ENCODE assay signal across 25 cellular contexts in the genomic region with DNA sequence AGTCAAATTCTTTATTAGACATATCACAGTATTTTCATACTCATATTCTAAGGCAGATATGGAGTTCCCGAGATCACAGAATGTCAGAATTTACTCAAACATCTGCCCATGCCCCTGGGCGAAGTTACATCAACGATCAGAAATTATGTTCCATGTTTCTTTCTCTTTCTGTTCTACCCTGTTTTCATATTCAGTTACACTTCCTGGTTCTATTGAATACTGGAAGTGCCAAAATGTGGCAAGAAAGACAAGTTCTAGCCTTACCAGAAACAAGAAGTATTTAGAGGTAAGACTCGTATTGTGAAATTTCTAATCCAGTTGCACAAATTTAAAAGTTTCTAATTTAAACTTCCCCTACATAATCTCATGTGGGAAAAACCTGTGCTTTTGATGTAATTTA. TPM values are rescaled to one million over a fixed set of nuclear protein-coding genes. Genes with fewer than 3 reads are reported as not detected.
A peak's percentile ranks its signal among the peaks of the same experiment; 100 is the strongest.
DNase-seq lines count a peak whose midpoint lies in the region; ATAC-seq, FAIRE-seq and TF ChIP-seq lines count a peak whose summit lies in the region.
"Had no signal": no experiment of that assay in that cellular context is flagged by ENCODE, and none has a peak within 500 bp of the region (broad histone marks: within the 10 kb centered on the region; RNA-seq: fewer than 3 reads in every experiment).

No MANE protein-coding gene starts in this region.

- H3K9me3 ChIP-seq in GM12878 (replicated peaks; ENCODE audit: control insufficient read depth, insufficient read depth, low read length) = no peaks in the 10 kb centered on the region
- H3K9me3 ChIP-seq in parathyroid adenoma (ENCODE audit: control insufficient read depth, low read length) = no peaks in the 10 kb centered on the region
- H3K9me3 ChIP-seq: adrenal gland; BLaER1 treated with 17β-estradiol and CSF1 and Interleukin-3, amounts not matched to agents 10 nM and 100 nM; Peyer's patch; right atrium auricular region; SK-N-SH; transverse colon had no signal

- POLR2A ChIA-PET in GM12878 (lab: Charles Lee) = interaction anchor here (0.7 kb wide), 1 partner anchor 30 kb away, joined by 7 read pairs; no protein-coding TSS in a partner anchor

- ATAC-seq in GM12878 = no peak; the same call in 2 of the 3 replicates
- ATAC-seq: effector memory CD8-positive, alpha-beta T cell; WTC11 had no signal

- H3K4me2 ChIP-seq in GM12878 (ENCODE audit: control insufficient read depth, insufficient read depth) (no peak overlapping the region), parathyroid adenoma (ENCODE audit: low read length) (no peak overlapping the region)
- H3K4me2 ChIP-seq: SK-N-SH had no signal

- FAIRE-seq in GM12878 (lab: Jason Lieb, UNC) = no peak
- FAIRE-seq: colon had no signal

- RAD21 ChIA-PET in GM12878 (lab: Charles Lee; ENCODE audit: unreplicated experiment) = interaction anchor here (1.2 kb wide), 1 partner anchor 36 kb away, joined by 4 read pairs; a partner anchor contains a TSS

- CTCF ChIA-PET in GM12878 (lab: Yijun Ruan, JAX) = no interaction called here

- H3K9ac ChIP-seq in GM12878 (ENCODE audit: control insufficient read depth, insufficient read depth, low read length) (no peak overlapping the region), parathyroid adenoma (no peak overlapping the region)
- H3K9ac ChIP-seq: BLaER1 treated with 17β-estradiol and CSF1 and Interleukin-3, amounts not matched to agents 10 nM and 100 nM; SK-N-SH had no signal

- H3K4me3 ChIP-seq in GM12865 (ENCODE audit: low read depth, low read length) (no peak overlapping the region), GM12878 (no peak overlapping the region), parathyroid adenoma (ENCODE audit: low read depth, low read length) (no peak overlapping the region)
- H3K4me3 ChIP-seq: adrenal gland; BLaER1 treated with 17β-estradiol and CSF1 and Interleukin-3, amounts not matched to agents 10 nM and 100 nM; Peyer's patch; right atrium auricular region; transverse colon had no signal

- no peaks in the 10 kb centered on the region for H3K27me3 ChIP-seq in GM12878 (replicated peaks in 1 of 2; ENCODE audit: control insufficient read depth in 2 of 2, insufficient read depth in 2 of 2, low read length in 1 of 2)
- H3K27me3 ChIP-seq in parathyroid adenoma (ENCODE audit: control insufficient read depth, insufficient read depth, low read length) = no peaks in the 10 kb centered on the region
- H3K27me3 ChIP-seq: adrenal gland; BLaER1 treated with 17β-estradiol and CSF1 and Interleukin-3, amounts not matched to agents 10 nM and 100 nM; Peyer's patch; right atrium auricular region; transverse colon had no signal

- H3K36me3 ChIP-seq in GM12878 (ENCODE audit: control insufficient read depth in 2 of 2, insufficient read depth in 2 of 2, low read length in 1 of 2) (no peaks in the 10 kb centered on the region), parathyroid adenoma (ENCODE audit: control insufficient read depth, insufficient read depth, low read length) (no peaks in the 10 kb centered on the region)
- H3K36me3 ChIP-seq: adrenal gland; BLaER1 treated with 17β-estradiol and CSF1 and Interleukin-3, amounts not matched to agents 10 nM and 100 nM; Peyer's patch; right atrium auricular region; transverse colon had no signal

- TF ChIP-seq EP300 in GM12878 (IDR thresholded peaks at IDR 0.05; ENCODE audit: borderline replicate concordance in 1 of 2, control insufficient read depth in 1 of 2, low read depth in 2 of 2, low read length in 2 of 2) = no peak

- no peak for TF ChIP-seq POLR2A in GM12878 (IDR thresholded peaks at IDR 0.05; ENCODE audit: low read depth, low read length)

- no peak for TF ChIP-seq RAD21 in GM12878 (IDR thresholded peaks at IDR 0.05; ENCODE audit: insufficient read depth, low read depth, low read length)

- SMC1A ChIA-PET in GM12878 (lab: Charles Lee; ENCODE audit: uncharacterized antibody, unreplicated experiment) = no interaction called here

- no peaks in the 10 kb centered on the region for H4K20me1 ChIP-seq in GM12878 (ENCODE audit: control insufficient read depth, insufficient read depth)
- H4K20me1 ChIP-seq: BLaER1 treated with 17β-estradiol and CSF1 and Interleukin-3, amounts not matched to agents 10 nM and 100 nM had no signal

- no peak overlapping the region for H3K27ac ChIP-seq in GM12878 (ENCODE audit: control insufficient read depth, insufficient read depth)
- H3K27ac ChIP-seq in parathyroid adenoma = no peak overlapping the region
- H3K27ac ChIP-seq: Peyer's patch, right atrium auricular region, transverse colon had no signal

- intact Hi-C loops in GM12878 (cut with micrococcal nuclease; ENCODE audit: unreplicated experiment) = loop anchor here (5.0 kb wide), 3 partner anchors 37 to 202 kb away; no protein-coding TSS in a partner anchor

- BruUV-seq in GM12878 (replicated peaks; lab: Mats Ljungman, UMichigan) = no TSS peak

- in situ Hi-C loops in GM12878 (cut with MboI) = no loop called here

- H2AFZ ChIP-seq in GM12878 (ENCODE audit: control insufficient read depth, low read depth, low read length) = no peak overlapping the region; the same call in 1 of the 2 replicates
- peak overlapping the region; percentile 18 for H2AFZ ChIP-seq in parathyroid adenoma

- DNase-seq in GM12865 (ENCODE audit: low read depth) (peak; percentile 3), MV-4-11 (lab: John Stamatoyannopoulos, UW) (peak; percentile 95), GM12878 (ENCODE audit: low read depth, low spot score) (no peak), NCI-H2081 treated with DMSO at 0.1 percent for 48 hours (lab: John Stamatoyannopoulos, UW) (no peak), anterior cingulate cortex (lab: John Stamatoyannopoulos, UW) (no peak), NCI-H748 treated with DMSO at 0.1 percent for 48 hours (lab: John Stamatoyannopoulos, UW) (no peak)
- DNase-seq in activated CD4-positive, CD25-positive, alpha-beta regulatory T cell (lab: John Stamatoyannopoulos, UW) = no peak
- DNase-seq: ACHN; activated CD4-positive, alpha-beta memory T cell treated with anti-CD3 and anti-CD28 coated beads for 36 hours; activated effector memory CD4-positive, alpha-beta T cell treated with anti-CD3 and anti-CD28 coated beads, Interleukin-2, amount 50 U/mL, for 16 hours; adrenal gland; effector memory CD8-positive, alpha-beta T cell; GOT3; mesenchymal stem cell; naive B cell; NCI-H69; Peyer's patch; SK-N-SH; T-helper 9 cell; transverse colon had no signal

- WGBS in GM12878 (ENCODE audit: insufficient coverage, insufficient replicate concordance, low lambda C conversion rate, missing lambda C conversion rate) = 55% methylated on average over 4 of the region's 4 CpGs

- no peaks in the 10 kb centered on the region for H3K79me2 ChIP-seq in GM12878 (ENCODE audit: control insufficient read depth, insufficient read depth, low read length)
- H3K79me2 ChIP-seq in parathyroid adenoma = peaks cover 6% of the 10 kb centered on the region

- TF ChIP-seq CTCF in GM12865 (IDR thresholded peaks at IDR 0.05; ENCODE audit: insufficient read depth, low read depth, low read length, missing control alignments) (no peak), GM12878 (IDR thresholded peaks at IDR 0.05 in 2 of 3, conservative IDR thresholded peaks at IDR 0.05 in 1 of 3; ENCODE audit: control insufficient read depth in 2 of 3, extremely low read depth in 1 of 3, insufficient read depth in 1 of 3, low read depth in 3 of 3, low read length in 3 of 3) (no peak), parathyroid adenoma (IDR thresholded peaks at IDR 0.05) (no peak)

- H3K4me1 ChIP-seq in GM12878 (ENCODE audit: control insufficient read depth, insufficient read depth, low read length) (no peaks in the 10 kb centered on the region; the same call in 1 of the 2 replicates), parathyroid adenoma (peaks cover 17% of the 10 kb centered on the region)
- H3K4me1 ChIP-seq: adrenal gland, Peyer's patch, right atrium auricular region had no signal

TF ChIP-seq in GM12878, 131 proteins besides CTCF, POLR2A, EP300 and RAD21 (continues in another document):
- TF ChIP-seq ESRRA (IDR thresholded peaks at IDR 0.05; ENCODE audit: low read length) (no peak), NR2C2 (IDR thresholded peaks at IDR 0.05; ENCODE audit: borderline replicate concordance, control insufficient read depth, insufficient read length, low read depth) (no peak), ZBED1 (IDR thresholded peaks at IDR 0.05; ENCODE audit: borderline replicate concordance) (no peak), ZSCAN29 (IDR thresholded peaks at IDR 0.05) (no peak), SMAD5 (IDR thresholded peaks at IDR 0.05; ENCODE audit: low read depth) (no peak)

RNA-seq across cellular contexts. Expression of a gene that starts 36.1 kb away (rescaled TPM):
- 4.2 and 4.7 TPM in 2 replicates for total RNA-seq in GM12878 (2013; cell fraction: nucleolus; rRNA removed)
- 6.3 and 8.2 TPM in 2 replicates for total RNA-seq in GM12878 (2014; rRNA removed)
- 8.0 and 8.6 TPM in 2 replicates for total RNA-seq in GM12878 (2014; rRNA removed; fragmentation: Illumina TruSeq; extraction: Trizol)
- total RNA-seq in GM12878 (2021) = 10.0 and 10.1 TPM in 2 replicates
- not detected for polyA plus RNA-seq in GM12878 (2011; ENCODE audit: low read depth)
- 2.3 and 2.6 TPM in 2 replicates for polyA plus RNA-seq in GM12878 (2011; rRNA removed)
- polyA plus RNA-seq in GM12878 (2011; cell fraction: cytosol; rRNA removed) = 1.6 and 2.1 TPM in 2 replicates
- polyA plus RNA-seq in GM12878 (2011; cell fraction: nucleus; rRNA removed) = 1.9 and 2.3 TPM in 2 replicates
- 0.03 and 0.08 TPM in 2 replicates for polyA plus RNA-seq in GM12878 (2012)
- polyA plus RNA-seq in GM12878 (2014; fragmentation: Illumina TruSeq; extraction: Trizol) = 3.8 and 4.9 TPM in 2 replicates
- polyA plus RNA-seq in GM12878 (2014; fragmentation: Nextera tagmentation; extraction: Ambion mirVana) = 1 to 10 TPM; 1.6 to 3.0 TPM
- 2.5 and 2.6 TPM in 2 replicates for polyA plus RNA-seq in GM12878 (2014; rRNA removed)
- 1 to 10 TPM; 2.6 to 3.3 TPM for polyA plus RNA-seq in GM12878 (2016; fragmentation: Nextera tagmentation; extraction: Ambion mirVana)
- 12.4 and 17.6 TPM in 2 replicates for polyA minus RNA-seq in GM12878 (2011; rRNA and poly(A)+ RNA removed)
- 1.6 and 2.6 TPM in 2 replicates for polyA minus RNA-seq in GM12878 (2011; cell fraction: cytosol; rRNA and poly(A)+ RNA removed)
- polyA minus RNA-seq in GM12878 (2011; cell fraction: nucleus; rRNA and poly(A)+ RNA removed) = 2.9 and 4.6 TPM in 2 replicates
- total RNA-seq: activated CD4-positive, alpha-beta memory T cell treated with anti-CD3 and anti-CD28 coated beads for 36 hours had no signal

Comparison
In these comparisons a context has a peak if more than half of its experiments do, and no peak if none do; other contexts are left out.
1. DNase-seq: peak in GM12865 (single experiment) and MV-4-11 (single experiment); none in GM12878 (single experiment), activated CD4-positive, CD25-positive, alpha-beta regulatory T cell (0 of 4), NCI-H2081 treated with DMSO at 0.1 percent for 48 hours (single experiment), anterior cingulate cortex (0 of 58) and NCI-H748 treated with DMSO at 0.1 percent for 48 hours (single experiment).